Comparison of ENCODE assay signal across 8 cellular contexts in the genomic region with DNA sequence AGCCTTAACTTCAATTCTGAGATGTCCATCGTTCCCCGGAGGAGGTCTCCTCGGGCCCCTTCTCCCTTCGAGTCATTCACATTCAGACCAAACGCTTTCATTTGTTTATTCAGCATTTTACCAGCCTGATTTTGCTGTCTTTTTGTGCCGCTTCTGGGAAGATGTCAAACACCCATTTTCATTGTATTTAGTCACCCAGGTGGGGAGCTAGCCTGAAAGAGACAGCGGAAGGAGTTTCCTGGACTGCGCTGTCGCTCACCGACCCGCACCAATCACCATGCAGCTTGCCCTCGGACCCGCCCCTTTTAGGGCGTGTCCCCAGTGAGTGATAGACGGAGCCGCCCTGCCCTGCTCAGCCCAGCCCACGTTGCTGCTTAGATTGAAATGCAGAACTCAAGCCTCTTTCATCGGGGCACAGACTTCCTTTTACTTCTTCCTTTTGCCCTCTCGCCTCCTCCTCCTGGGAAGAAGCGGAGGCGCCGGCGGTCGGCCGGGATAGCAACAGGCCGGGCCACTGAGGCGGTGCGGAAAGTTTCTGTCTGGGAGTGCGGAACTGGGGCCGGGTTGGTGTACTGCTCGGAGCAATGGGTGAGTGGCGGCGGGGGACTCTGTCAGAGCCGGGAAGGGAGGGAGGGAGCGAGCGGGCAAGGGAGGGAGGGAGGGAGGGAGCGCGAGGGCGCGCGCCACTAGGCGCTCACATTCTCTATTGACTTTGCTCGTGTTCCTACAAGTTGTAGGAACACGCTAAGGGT. TPM values are rescaled to one million over a fixed set of nuclear protein-coding genes. Genes with fewer than 3 reads are reported as not detected.
A peak's percentile ranks its signal among the peaks of the same experiment; 100 is the strongest.
DNase-seq lines count a peak whose midpoint lies in the region; ATAC-seq and TF ChIP-seq lines count a peak whose summit lies in the region.

Gene PAX9, plus strand, starts transcription at position 355 of the 752 bp plus-strand sequence. Its CDS starts 230 bp downstream, at position 585.

- POLR2A ChIA-PET in Panc1 (lab: Charles Lee), result no interaction called here

- no peak within 1 kb of the TSS for H3K27ac ChIP-seq in Panc1 (ENCODE audit: low read length)

- H3K27ac Mint-ChIP-seq in central memory CD8-positive, alpha-beta T cell (ENCODE audit: low read depth), result no peak within 1 kb of the TSS
- H3K27ac Mint-ChIP-seq in stimulated activated naive CD8-positive, alpha-beta T cell treated with anti-CD3 and anti-CD28 coated beads, Interleukin-15, amount 100 ng/mL, for 72 hours, result no peak within 1 kb of the TSS

- TF ChIP-seq CTCF in Panc1 (IDR thresholded peaks at IDR 0.05), result no peak

- CTCF ChIA-PET in Panc1 (lab: Charles Lee), result no interaction called here

- BruUV-seq in Panc1 (replicated peaks; lab: Mats Ljungman, UMichigan), result no TSS peak

- H3K4me1 ChIP-seq in Panc1 (ENCODE audit: control insufficient read depth, insufficient read depth, low read length), result no peaks in the 10 kb centered on the region

- peak within 1 kb of the TSS; percentile 9 for H3K4me3 Mint-ChIP-seq in central memory CD8-positive, alpha-beta T cell
- H3K4me3 Mint-ChIP-seq in stimulated activated naive CD8-positive, alpha-beta T cell treated with anti-CD3 and anti-CD28 coated beads, Interleukin-15, amount 100 ng/mL, for 72 hours, result peak within 1 kb of the TSS; percentile 62 to 76

- H3K4me3 ChIP-seq in Panc1 (ENCODE audit: low read depth in 2 of 2, low read length in 2 of 2), result peak within 1 kb of the TSS; percentile 54 to 69

- DNase-seq in DMS 273 (lab: John Stamatoyannopoulos, UW; ENCODE audit: unreplicated experiment) (peak; percentile 97), KBM-7 (peak; percentile 98), Panc1 (ENCODE audit: low read depth, low spot score) (peak; percentile 74), left lobe of liver (ENCODE audit: low spot score) (no peak)
- no peak for DNase-seq in central memory CD8-positive, alpha-beta T cell (ENCODE audit: low spot score in 2 of 2)
- DNase-seq in stimulated activated naive CD8-positive, alpha-beta T cell treated with anti-CD3 and anti-CD28 coated beads, Interleukin-15, amount 100 ng/mL, for 72 hours, result peak; percentile 48 to 62

- H3K9me3 Mint-ChIP-seq in central memory CD8-positive, alpha-beta T cell, result peaks cover 11% of the 10 kb centered on the region
- H3K9me3 Mint-ChIP-seq in stimulated activated naive CD8-positive, alpha-beta T cell treated with anti-CD3 and anti-CD28 coated beads, Interleukin-15, amount 100 ng/mL, for 72 hours, result peaks cover 0 to 9% of the 10 kb centered on the region in 2 donors

- in situ Hi-C loops in KBM-7 (cut with MboI; ENCODE audit: low pct_unique_long_range_greater_than_20kb, low sequenced_read_pairs) (no loop called here), Panc1 (cut with HindIII; ENCODE audit: low pct_unique_long_range_greater_than_20kb, low sequenced_read_pairs) (no loop called here)

- no peaks in the 10 kb centered on the region for H3K27me3 ChIP-seq in Panc1 (ENCODE audit: control insufficient read depth, insufficient read depth, low read length)

- no peaks in the 10 kb centered on the region for H3K9me3 ChIP-seq in Panc1 (ENCODE audit: control insufficient read depth, insufficient read depth, low read depth, low read length)

- ATAC-seq in GM21381 (IDR thresholded peaks at IDR 0.05; ENCODE audit: unreplicated experiment) (peak; percentile 87), Panc1 (peak; percentile 99), left lobe of liver (peak; percentile 80), GM21515 (IDR thresholded peaks at IDR 0.05; ENCODE audit: unreplicated experiment) (no peak)
- ATAC-seq in central memory CD8-positive, alpha-beta T cell (replicated peaks; ENCODE audit: extremely low read depth, poor library complexity, severe bottlenecking), result no peak
- ATAC-seq in stimulated activated naive CD8-positive, alpha-beta T cell treated with anti-CD3 and anti-CD28 coated beads, Interleukin-15, amount 100 ng/mL, for 72 hours, result peak; percentile 89

- intact Hi-C loops in Panc1 (cut with micrococcal nuclease; ENCODE audit: unreplicated experiment), result loop anchor here (10.0 kb wide), 1 partner anchor 483 kb away; no protein-coding TSS in a partner anchor

- H3K27me3 Mint-ChIP-seq in central memory CD8-positive, alpha-beta T cell, result peaks cover 94% of the 10 kb centered on the region
- H3K27me3 Mint-ChIP-seq in stimulated activated naive CD8-positive, alpha-beta T cell treated with anti-CD3 and anti-CD28 coated beads, Interleukin-15, amount 100 ng/mL, for 72 hours, result peaks cover 100% of the 10 kb centered on the region

- H3K4me1 Mint-ChIP-seq in central memory CD8-positive, alpha-beta T cell, result peaks cover 5% of the 10 kb centered on the region
- H3K4me1 Mint-ChIP-seq in stimulated activated naive CD8-positive, alpha-beta T cell treated with anti-CD3 and anti-CD28 coated beads, Interleukin-15, amount 100 ng/mL, for 72 hours, result peaks cover 96% of the 10 kb centered on the region

- H3K36me3 ChIP-seq in Panc1 (ENCODE audit: control insufficient read depth, insufficient read depth, low read length), result no peaks in the 10 kb centered on the region

- H3K36me3 Mint-ChIP-seq in central memory CD8-positive, alpha-beta T cell (ENCODE audit: insufficient read depth), result peaks cover 2% of the 10 kb centered on the region

RNA-seq across cellular contexts. Expression of gene PAX9, which starts in this region (rescaled TPM):
- total RNA-seq in Panc1 (2021; ENCODE audit: unreplicated experiment), result 0.82 TPM
- 1.8 TPM for polyA plus RNA-seq in Panc1 (2012; ENCODE audit: insufficient read length)
- not detected for total RNA-seq in left lobe of liver

Comparison
In these comparisons a context has a peak if more than half of its experiments do, and no peak if none do; other contexts are left out.
1. Peak in ATAC-seq in left lobe of liver; RNA of the gene not detected or under 1 TPM.
2. DNase-seq: peak in DMS 273 (single experiment), KBM-7 (single experiment), Panc1 (single experiment) and stimulated activated naive CD8-positive, alpha-beta T cell treated with anti-CD3 and anti-CD28 coated beads, Interleukin-15, amount 100 ng/mL, for 72 hours (2 of 2); none in central memory CD8-positive, alpha-beta T cell (0 of 2) and left lobe of liver (single experiment).
3. ATAC-seq: peak in GM21381 (single experiment), Panc1 (single experiment) and stimulated activated naive CD8-positive, alpha-beta T cell treated with anti-CD3 and anti-CD28 coated beads, Interleukin-15, amount 100 ng/mL, for 72 hours (single experiment); none in central memory CD8-positive, alpha-beta T cell (single experiment) and GM21515 (single experiment).